Comparison of ENCODE assay signal across 17 cellular contexts in the genomic region with DNA sequence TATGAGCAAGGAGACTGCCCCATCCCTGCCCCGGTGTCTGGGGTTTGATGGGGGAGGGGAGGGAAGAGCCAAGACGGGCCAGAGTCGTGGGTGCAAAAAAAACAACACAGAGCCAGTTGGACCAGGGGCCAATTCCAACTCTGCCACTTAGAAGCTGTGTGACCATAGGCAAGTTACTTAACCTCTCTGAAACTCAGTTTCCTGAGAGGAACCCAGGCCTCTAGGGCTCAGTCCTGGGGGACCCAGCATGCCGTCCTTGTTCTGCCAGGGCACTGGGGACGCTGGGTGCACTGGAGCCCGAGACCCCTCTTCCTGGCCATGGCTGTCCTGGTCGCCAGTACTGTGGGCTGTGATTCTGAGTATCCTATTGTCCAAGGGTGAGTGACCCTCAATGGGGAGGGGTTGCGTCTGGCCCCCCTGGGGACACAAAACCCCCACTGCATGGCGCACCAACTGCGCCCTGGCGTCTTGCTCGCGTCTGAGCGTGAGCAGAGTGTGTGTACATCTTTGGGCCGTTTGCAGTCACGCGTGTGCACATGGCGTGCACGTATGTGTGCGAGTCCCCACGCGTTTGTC. TPM values are rescaled to one million over a fixed set of nuclear protein-coding genes. Genes with fewer than 3 reads are reported as not detected.
DNase-seq lines count a peak whose midpoint lies in the region; ATAC-seq and TF ChIP-seq lines count a peak whose summit lies in the region.
"Had no signal": no experiment of that assay in that cellular context is flagged by ENCODE, and none has a peak within 500 bp of the region (broad histone marks: within the 10 kb centered on the region; RNA-seq: fewer than 3 reads in every experiment).

No MANE protein-coding gene starts in this region.

- H3K27ac ChIP-seq in adrenal gland (peak overlapping the region in 3 of 5 donors; percentile 73 to 87 (median 80)), iPS-20b (ENCODE audit: low read length) (no peak overlapping the region), psoas muscle (no peak overlapping the region)
- H3K27ac ChIP-seq in CD4-positive, alpha-beta memory T cell (ENCODE audit: low read depth, low read length): no peak overlapping the region
- H3K27ac ChIP-seq: thyroid gland had no signal

- WGBS in adrenal gland, 4 donors: 0 to 11% (median 7%) methylated on average over 11 to 22 of the region's 22 CpGs
- 8 to 12% (median 12%) methylated on average over 22 of the region's 22 CpGs for WGBS in psoas muscle, 3 donors

- H3K9me3 ChIP-seq in adrenal gland (replicated peaks in 1 of 3) (no peaks in the 10 kb centered on the region), iPS-20b (ENCODE audit: insufficient read depth, low read depth, low read length) (no peaks in the 10 kb centered on the region), psoas muscle (no peaks in the 10 kb centered on the region)
- H3K9me3 ChIP-seq in CD4-positive, alpha-beta memory T cell (ENCODE audit: control insufficient read depth in 1 of 2, low read length in 2 of 2): no peaks in the 10 kb centered on the region
- H3K9me3 ChIP-seq: BE2C, thyroid gland had no signal

- H3K36me3 Mint-ChIP-seq in CD4-positive, alpha-beta memory T cell: no peaks in the 10 kb centered on the region

- peak overlapping the region; percentile 34; the same call in 1 of the 2 replicates for H3K4me3 ChIP-seq in H7 (ENCODE audit: insufficient read depth, low read depth, low read length)
- H3K4me3 ChIP-seq in adrenal gland: peak overlapping the region in 2 of 4 donors; percentile 16 to 43
- H3K4me3 ChIP-seq in iPS-20b (ENCODE audit: low read length): peak overlapping the region; percentile 67; the same call in 1 of the 2 replicates
- H3K4me3 ChIP-seq in psoas muscle: peak overlapping the region; percentile 36
- no peak overlapping the region for H3K4me3 ChIP-seq in CD4-positive, alpha-beta memory T cell (ENCODE audit: low read length in 2 of 2)
- H3K4me3 ChIP-seq: thyroid gland had no signal

- POLR2A ChIA-PET in CD4-positive, alpha-beta memory T cell (lab: Charles Lee; ENCODE audit: partially characterized antibody): no interaction called here

- TF ChIP-seq CTCF in adrenal gland (IDR thresholded peaks at IDR 0.05): no peak
- TF ChIP-seq CTCF in psoas muscle (IDR thresholded peaks at IDR 0.05): no peak

- H3K27ac Mint-ChIP-seq in CD4-positive, alpha-beta memory T cell: no peak overlapping the region

- H3K9ac ChIP-seq in iPS-20b (ENCODE audit: low read depth, low read length): no peak overlapping the region

- peaks cover 0 to 11% (median 0%) of the 10 kb centered on the region in 8 donors for H3K9me3 Mint-ChIP-seq in CD4-positive, alpha-beta memory T cell

- peak overlapping the region in 3 of 8 donors; percentile 31 to 41 (median 36) for H3K4me3 Mint-ChIP-seq in CD4-positive, alpha-beta memory T cell

- CTCF ChIA-PET in CD4-positive, alpha-beta memory T cell (lab: Charles Lee; ENCODE audit: partially characterized antibody): no interaction called here

- no peak for TF ChIP-seq POLR2A in adrenal gland (IDR thresholded peaks at IDR 0.05)

- H3K4me1 Mint-ChIP-seq in CD4-positive, alpha-beta memory T cell: peaks cover 0 to 16% (median 8%) of the 10 kb centered on the region in 4 donors

- peaks cover 22% of the 10 kb centered on the region in 2 donors for H3K27me3 Mint-ChIP-seq in CD4-positive, alpha-beta memory T cell

- H3K27me3 ChIP-seq in H7 (ENCODE audit: control insufficient read depth, insufficient read depth, low read length) (peaks cover 50% of the 10 kb centered on the region), adrenal gland (no peaks in the 10 kb centered on the region), iPS-20b (ENCODE audit: insufficient read depth, low read length) (peaks cover 73% of the 10 kb centered on the region), psoas muscle (ENCODE audit: insufficient read depth in 3 of 3, low read length in 2 of 3) (peaks cover 0 to 42% (median 4%) of the 10 kb centered on the region in 3 donors)
- peaks cover 11% of the 10 kb centered on the region for H3K27me3 ChIP-seq in CD4-positive, alpha-beta memory T cell (ENCODE audit: insufficient read depth, low read length)

- no peak for ATAC-seq in psoas muscle
- ATAC-seq in HG03280 (IDR thresholded peaks at IDR 0.05; ENCODE audit: unreplicated experiment): no peak

- H3K4me1 ChIP-seq in adrenal gland (replicated peaks in 1 of 2): peaks cover 7 to 24% of the 10 kb centered on the region in 2 donors
- no peaks in the 10 kb centered on the region; the same call in 1 of the 2 replicates for H3K4me1 ChIP-seq in iPS-20b (ENCODE audit: insufficient read depth, low read length)
- H3K4me1 ChIP-seq in psoas muscle: no peaks in the 10 kb centered on the region
- H3K4me1 ChIP-seq in CD4-positive, alpha-beta memory T cell (ENCODE audit: insufficient read depth, low read length): peaks cover 10% of the 10 kb centered on the region
- H3K4me1 ChIP-seq: BE2C had no signal

- peak; percentile 46 for DNase-seq in H7
- peak in 1 of 7 donors; percentile 15 for DNase-seq in adrenal gland
- no peak for DNase-seq in psoas muscle
- no peak for DNase-seq in SHP77 (lab: John Stamatoyannopoulos, UW)
- DNase-seq in CD4-positive, alpha-beta memory T cell: no peak
- DNase-seq: activated naive CD4-positive, alpha-beta T cell; activated T-cell treated with anti-CD3 and anti-CD28 coated beads for 4 hours; BE2C; Karpas-422; NCI-H1092 treated with DMSO at 0.1 percent for 48 hours; NCI-H748 treated with DMSO at 0.1 percent for 48 hours; thyroid gland had no signal

- H3K36me3 ChIP-seq in H7 (replicated peaks; ENCODE audit: control insufficient read depth, insufficient read depth, low read length) (no peaks in the 10 kb centered on the region), adrenal gland (replicated peaks in 1 of 2) (no peaks in the 10 kb centered on the region), iPS-20b (ENCODE audit: insufficient read depth, low read depth, low read length) (no peaks in the 10 kb centered on the region), psoas muscle (ENCODE audit: insufficient read depth in 1 of 2, low read depth in 1 of 2) (no peaks in the 10 kb centered on the region)
- no peaks in the 10 kb centered on the region for H3K36me3 ChIP-seq in CD4-positive, alpha-beta memory T cell (ENCODE audit: insufficient read depth, low read length)
- H3K36me3 ChIP-seq: BE2C, thyroid gland had no signal

- intact Hi-C loops in adrenal gland (cut with DNase I): no loop called here
- intact Hi-C loops in psoas muscle (cut with DNase I): no loop called here
- intact Hi-C loops in CD4-positive, alpha-beta memory T cell (cut with micrococcal nuclease): no loop called here

RNA-seq across cellular contexts. Expression of a gene that starts 24.6 kb away (rescaled TPM):
- total RNA-seq in H7 (2014; rRNA removed; shearing (Covaris generic)): not detected in 2 replicates
- total RNA-seq in adrenal gland: 1 to 10 TPM in 3 of 8 donors, under 1 TPM in 4, not detected in 1; 0.37 to 7.8 (median 0.98) TPM
- 1 to 10 TPM in 1 of 3 donors, under 1 TPM in 2; 0.67 to 3.9 (median 0.88) TPM for polyA plus RNA-seq in adrenal gland
- not detected for total RNA-seq in psoas muscle
- not detected for polyA plus RNA-seq in psoas muscle
- total RNA-seq in CD4-positive, alpha-beta memory T cell: not detected
- not detected for polyA plus RNA-seq in CD4-positive, alpha-beta memory T cell
- total RNA-seq: H4, mucosa of gallbladder had no signal

RNA-seq across cellular contexts. Expression of a gene that starts 40.4 kb away (rescaled TPM):
- total RNA-seq in H7 (2014; rRNA removed; shearing (Covaris generic)): not detected in 2 replicates
- total RNA-seq in adrenal gland (10 to 100 TPM; 12.7 to 50.6 (median 20.4) TPM), psoas muscle (10 to 100 TPM in 1 of 4 donors, 1 to 10 TPM in 3; 2.7 to 13.8 (median 3.0) TPM)
- polyA plus RNA-seq in adrenal gland (1 to 10 TPM; 3.0 to 9.8 (median 3.1) TPM), psoas muscle (under 1 TPM; 0.11 to 0.42 (median 0.30) TPM)
- under 1 TPM; 0.17 to 0.28 TPM for total RNA-seq in CD4-positive, alpha-beta memory T cell
- not detected for polyA plus RNA-seq in CD4-positive, alpha-beta memory T cell
- total RNA-seq: glomerular endothelial cell had no signal

RNA-seq across cellular contexts. Expression of a gene that starts 42.3 kb away (rescaled TPM):
- 3.5 and 5.0 TPM in 2 replicates for total RNA-seq in H7 (2014; rRNA removed; shearing (Covaris generic))
- total RNA-seq in adrenal gland: 10 to 100 TPM; 12.7 to 22.2 (median 20.7) TPM
- polyA plus RNA-seq in adrenal gland: 10 to 100 TPM in 2 of 3 donors, 1 to 10 TPM in 1; 9.5 to 20.8 (median 14.9) TPM
- 10 to 100 TPM; 13.9 to 25.9 (median 22.2) TPM for total RNA-seq in psoas muscle
- polyA plus RNA-seq in psoas muscle: 10 to 100 TPM in 2 of 3 donors, 1 to 10 TPM in 1; 5.8 to 10.7 (median 10.0) TPM
- 10 to 100 TPM; 11.9 to 14.1 TPM for total RNA-seq in CD4-positive, alpha-beta memory T cell
- 1 to 10 TPM; 1.1 to 2.8 TPM for polyA plus RNA-seq in CD4-positive, alpha-beta memory T cell

RNA-seq across cellular contexts. Expression of a gene that starts 55.8 kb away (rescaled TPM):
- not detected in 2 replicates for total RNA-seq in H7 (2014; rRNA removed; shearing (Covaris generic))
- total RNA-seq in adrenal gland: 1 to 10 TPM in 1 of 8 donors, under 1 TPM in 4, not detected in 3; 0.54 to 1.5 (median 0.83) TPM
- 1 to 10 TPM in 2 of 3 donors, under 1 TPM in 1; 0.26 to 2.2 (median 1.8) TPM for polyA plus RNA-seq in adrenal gland
- under 1 TPM in 3 of 4 donors, not detected in 1; 0.38 to 0.69 (median 0.50) TPM for total RNA-seq in psoas muscle
- under 1 TPM in 2 of 3 donors, not detected in 1; 0.08 to 0.14 TPM for polyA plus RNA-seq in psoas muscle
- total RNA-seq in CD4-positive, alpha-beta memory T cell: not detected
- not detected for polyA plus RNA-seq in CD4-positive, alpha-beta memory T cell
- total RNA-seq: glomerular endothelial cell, H4 had no signal

Comparison
In these comparisons a context has a peak if more than half of its experiments do, and no peak if none do; other contexts are left out.
1. H3K4me3 ChIP-seq: peak in H7 (single experiment), iPS-20b (single experiment) and psoas muscle (single experiment); none in CD4-positive, alpha-beta memory T cell (0 of 2).
2. H3K27ac ChIP-seq: peak in adrenal gland (3 of 5); none in iPS-20b (single experiment), psoas muscle (single experiment) and CD4-positive, alpha-beta memory T cell (single experiment).